ENCODE assay signal across 31 cellular contexts in genomic region chr1:242088875-242089274, GRCh38.
"Had no signal": no experiment of that assay in that cellular context is flagged by ENCODE, and none has a peak within 500 bp of the region (broad histone marks: within the 10 kb centered on the region; RNA-seq: fewer than 3 reads in every experiment).

No MANE protein-coding gene starts in this region.

- H3K36me3 ChIP-seq: neural progenitor cell, ovary, spleen, suprapubic skin, tibial artery, transverse colon, upper lobe of right lung, uterus had no signal

- H3K9ac ChIP-seq: neural progenitor cell, parathyroid adenoma had no signal

- H3K4me1 ChIP-seq: parathyroid adenoma, psoas muscle, spleen, suprapubic skin, testis, tibial artery, transverse colon, upper lobe of right lung, uterus had no signal

- H3K27me3 Mint-ChIP-seq: progenitor cell of endocrine pancreas; stimulated activated memory B cell treated with anti-CD40 and anti-IgM and Interleukin-4, amounts not matched to agents 10 μg/mL and 1 μg/mL and 100 μg/mL, for 72 hours; type B pancreatic cell had no signal

- H3K4me1 Mint-ChIP-seq: natural killer cell; neural progenitor cell; stimulated activated memory B cell treated with anti-CD40 and anti-IgM and Interleukin-4, amounts not matched to agents 10 μg/mL and 1 μg/mL and 100 μg/mL, for 72 hours; stimulated activated naive CD8-positive, alpha-beta T cell treated with anti-CD3 and anti-CD28 coated beads, Interleukin-15, amount 100 ng/mL, for 72 hours had no signal

- H3K27ac ChIP-seq: neural progenitor cell, ovary, parathyroid adenoma, psoas muscle, spleen, suprapubic skin, testis, tibial artery, transverse colon, upper lobe of right lung, uterus had no signal

- H3K9me3 Mint-ChIP-seq: natural killer cell; nephron; neural progenitor cell; stimulated activated memory B cell treated with anti-CD40 and anti-IgM and Interleukin-4, amounts not matched to agents 10 μg/mL and 1 μg/mL and 100 μg/mL, for 72 hours; stimulated activated naive CD8-positive, alpha-beta T cell treated with anti-CD3 and anti-CD28 coated beads, Interleukin-15, amount 100 ng/mL, for 72 hours; type B pancreatic cell had no signal

- H3K4me3 ChIP-seq: neural progenitor cell, ovary, psoas muscle, skin epidermis, smooth muscle cell, spleen, suprapubic skin, testis, tibial artery, transverse colon, upper lobe of right lung, uterus had no signal

- H3K27ac Mint-ChIP-seq: natural killer cell; neural progenitor cell; progenitor cell of endocrine pancreas; stimulated activated memory B cell treated with anti-CD40 and anti-IgM and Interleukin-4, amounts not matched to agents 10 μg/mL and 1 μg/mL and 100 μg/mL, for 72 hours; stimulated activated naive CD8-positive, alpha-beta T cell treated with anti-CD3 and anti-CD28 coated beads, Interleukin-15, amount 100 ng/mL, for 72 hours; type B pancreatic cell had no signal

- H3K27me3 ChIP-seq: neural progenitor cell, ovary, spleen, suprapubic skin, testis, tibial artery, transverse colon, upper lobe of right lung, uterus had no signal

- H3K4me2 ChIP-seq: neural progenitor cell, smooth muscle cell had no signal

- DNase-seq: natural killer cell; occipital lobe; ovary; posterior cingulate gyrus; psoas muscle; right cardiac atrium; spleen; stimulated activated CD4-positive, alpha-beta T cell treated with anti-CD3 and anti-CD28 coated beads, Interleukin-12 subunit alpha, Interleukin-12 subunit beta, amount 100 ng/mL, for 4 hours; stimulated activated CD4-positive, alpha-beta T cell treated with anti-CD3 and anti-CD28 coated beads, Interleukin-1b, Interleukin-23, amount 100 ng/mL, for 48 hours; stimulated activated CD4-positive, alpha-beta T cell treated with anti-CD3 and anti-CD28 coated beads, Interleukin-4, amount 100 ng/mL, for 1 hour; stimulated activated CD4-positive, alpha-beta T cell treated with anti-CD3 and anti-CD28 coated beads, Interleukin-4, amount 100 ng/mL, for 4 hours; stimulated activated CD8-positive, alpha-beta memory T cell treated with anti-CD3 and anti-CD28 coated beads, Interleukin-4, amount 100 ng/mL, for 48 hours; stimulated activated naive CD4-positive, alpha-beta T cell; stimulated activated naive CD8-positive, alpha-beta T cell treated with anti-CD3 and anti-CD28 coated beads, Interleukin-15, amount 100 ng/mL, for 72 hours; stimulated activated naive CD8-positive, alpha-beta T cell treated with anti-CD3 and anti-CD28 coated beads, Interleukin-15, Interleukin-2, amounts not matched to agents 100 U/mL and 50 U/mL, for 24 hours; substantia nigra; testis; tibial artery; transverse colon; upper lobe of right lung; uterus had no signal

- ATAC-seq: natural killer cell; psoas muscle; right cardiac atrium; sciatic nerve; stimulated activated memory B cell treated with anti-CD40 and anti-IgM and Interleukin-4, amounts not matched to agents 10 μg/mL and 1 μg/mL and 100 μg/mL, for 72 hours; stimulated activated naive CD8-positive, alpha-beta T cell treated with anti-CD3 and anti-CD28 coated beads, Interleukin-15, amount 100 ng/mL, for 72 hours; stimulated activated naive CD8-positive, alpha-beta T cell treated with anti-CD3 and anti-CD28 coated beads, Interleukin-15, Interleukin-2, amounts not matched to agents 100 U/mL and 50 U/mL, for 24 hours; upper lobe of right lung had no signal

- H2AFZ ChIP-seq: neural progenitor cell, parathyroid adenoma had no signal

- H3K9me3 ChIP-seq: ovary, psoas muscle, spleen, suprapubic skin, testis, tibial artery, transverse colon, upper lobe of right lung, uterus had no signal

- H3K4me3 Mint-ChIP-seq: natural killer cell; nephron; neural progenitor cell; stimulated activated memory B cell treated with anti-CD40 and anti-IgM and Interleukin-4, amounts not matched to agents 10 μg/mL and 1 μg/mL and 100 μg/mL, for 72 hours; stimulated activated naive CD8-positive, alpha-beta T cell treated with anti-CD3 and anti-CD28 coated beads, Interleukin-15, amount 100 ng/mL, for 72 hours; type B pancreatic cell had no signal

- H3K36me3 Mint-ChIP-seq: natural killer cell; neural progenitor cell; stimulated activated memory B cell treated with anti-CD40 and anti-IgM and Interleukin-4, amounts not matched to agents 10 μg/mL and 1 μg/mL and 100 μg/mL, for 72 hours; type B pancreatic cell had no signal
